In the genomic region with DNA sequence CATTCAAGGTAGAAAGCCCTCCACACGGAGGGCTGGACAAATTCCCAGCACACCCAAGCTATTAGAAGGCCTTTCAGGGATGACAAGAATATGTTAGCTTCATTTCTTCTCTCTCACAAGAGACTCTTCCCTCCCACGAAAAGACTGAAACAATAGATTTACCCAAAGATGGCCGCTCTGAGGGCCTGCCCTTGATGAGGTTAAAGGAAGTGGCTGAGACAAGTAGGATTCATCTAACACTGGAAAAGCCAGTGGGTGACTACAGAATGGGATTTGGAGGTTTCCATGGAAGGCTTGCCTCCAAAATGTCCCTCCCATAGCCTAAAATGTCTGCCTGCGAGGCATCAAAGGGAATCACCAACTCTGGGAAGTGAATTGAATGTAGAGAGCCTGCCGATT, we compare ENCODE assay signal across 18 cellular contexts.
DNase-seq lines count a peak whose midpoint lies in the region; ATAC-seq lines count a peak whose summit lies in the region.
"Had no signal": no experiment of that assay in that cellular context is flagged by ENCODE, and none has a peak within 500 bp of the region (broad histone marks: within the 10 kb centered on the region; RNA-seq: fewer than 3 reads in every experiment).

No MANE protein-coding gene starts in this region.

- no peaks in the 10 kb centered on the region for H3K36me3 Mint-ChIP-seq in activated CD4-positive, alpha-beta T cell treated with anti-CD3 and anti-CD28 coated beads, Interleukin-2, amount 10 ng/mL, durations not matched to agents 24 days and 14 days (ENCODE audit: low read depth)
- H3K36me3 Mint-ChIP-seq in T-helper 2 cell treated with Interferon-gamma antibody and Interleukin-4, amounts not matched to agents 5 μg/mL and 100 μg/mL, for 36 hours (ENCODE audit: low read depth): no peaks in the 10 kb centered on the region
- no peaks in the 10 kb centered on the region for H3K36me3 Mint-ChIP-seq in central memory CD8-positive, alpha-beta T cell (ENCODE audit: insufficient read depth)
- H3K36me3 Mint-ChIP-seq: WTC11 had no signal

- no peak for DNase-seq in activated CD4-positive, alpha-beta T cell treated with anti-CD3 and anti-CD28 coated beads, Interleukin-2, amount 10 ng/mL, durations not matched to agents 24 days and 14 days
- no peak for DNase-seq in activated CD4-positive, alpha-beta T cell treated with anti-CD3 and anti-CD28 coated beads, Interleukin-2, amount 50 U/mL, for 1 hour
- DNase-seq in T-helper 2 cell treated with Interferon-gamma antibody and Interleukin-4, amounts not matched to agents 5 μg/mL and 100 μg/mL, for 36 hours (ENCODE audit: low spot score): no peak
- no peak for DNase-seq in central memory CD8-positive, alpha-beta T cell (ENCODE audit: low spot score in 2 of 2)
- DNase-seq in cerebellum (ENCODE audit: low spot score): no peak
- DNase-seq: aorta; central memory CD4-positive, alpha-beta T cell; kidney glomerular epithelial cell; mammary epithelial cell; NCI-H1417 treated with DMSO at 0.1 percent for 48 hours; NCI-H510A treated with DMSO at 0.1 percent for 48 hours; occipital lobe; upper lobe of right lung had no signal

- intact Hi-C loops in activated CD4-positive, alpha-beta T cell treated with anti-CD3 and anti-CD28 coated beads, Interleukin-2, amount 10 ng/mL, durations not matched to agents 24 days and 14 days (cut with micrococcal nuclease): loop anchor here (5.0 kb wide), 1 partner anchor 251 kb away; no protein-coding TSS in a partner anchor

- peak overlapping the region; percentile 68 for H3K4me3 Mint-ChIP-seq in activated CD4-positive, alpha-beta T cell treated with anti-CD3 and anti-CD28 coated beads, Interleukin-2, amount 10 ng/mL, durations not matched to agents 24 days and 14 days
- peak overlapping the region; percentile 69 for H3K4me3 Mint-ChIP-seq in T-helper 2 cell treated with Interferon-gamma antibody and Interleukin-4, amounts not matched to agents 5 μg/mL and 100 μg/mL, for 36 hours
- H3K4me3 Mint-ChIP-seq in central memory CD8-positive, alpha-beta T cell: peak overlapping the region; percentile 45
- H3K4me3 Mint-ChIP-seq: WTC11 had no signal

- H3K9me3 Mint-ChIP-seq in activated CD4-positive, alpha-beta T cell treated with anti-CD3 and anti-CD28 coated beads, Interleukin-2, amount 10 ng/mL, durations not matched to agents 24 days and 14 days: no peaks in the 10 kb centered on the region
- no peaks in the 10 kb centered on the region for H3K9me3 Mint-ChIP-seq in T-helper 2 cell treated with Interferon-gamma antibody and Interleukin-4, amounts not matched to agents 5 μg/mL and 100 μg/mL, for 36 hours
- no peaks in the 10 kb centered on the region for H3K9me3 Mint-ChIP-seq in central memory CD8-positive, alpha-beta T cell
- H3K9me3 Mint-ChIP-seq: IgD-negative memory B cell had no signal

- peaks cover 3% of the 10 kb centered on the region for H3K27me3 Mint-ChIP-seq in activated CD4-positive, alpha-beta T cell treated with anti-CD3 and anti-CD28 coated beads, Interleukin-2, amount 10 ng/mL, durations not matched to agents 24 days and 14 days
- no peaks in the 10 kb centered on the region for H3K27me3 Mint-ChIP-seq in T-helper 2 cell treated with Interferon-gamma antibody and Interleukin-4, amounts not matched to agents 5 μg/mL and 100 μg/mL, for 36 hours (ENCODE audit: low read depth)
- H3K27me3 Mint-ChIP-seq in central memory CD8-positive, alpha-beta T cell: peaks cover 17% of the 10 kb centered on the region

- peaks cover 53% of the 10 kb centered on the region for H3K4me1 Mint-ChIP-seq in activated CD4-positive, alpha-beta T cell treated with anti-CD3 and anti-CD28 coated beads, Interleukin-2, amount 10 ng/mL, durations not matched to agents 24 days and 14 days
- H3K4me1 Mint-ChIP-seq in T-helper 2 cell treated with Interferon-gamma antibody and Interleukin-4, amounts not matched to agents 5 μg/mL and 100 μg/mL, for 36 hours (ENCODE audit: low read depth): peaks cover 64% of the 10 kb centered on the region
- H3K4me1 Mint-ChIP-seq in central memory CD8-positive, alpha-beta T cell: peaks cover 17% of the 10 kb centered on the region

- ATAC-seq in GM18502 (IDR thresholded peaks at IDR 0.05; ENCODE audit: poor library complexity, unreplicated experiment): peak; percentile 13
- ATAC-seq in central memory CD8-positive, alpha-beta T cell (replicated peaks; ENCODE audit: extremely low read depth, poor library complexity, severe bottlenecking): no peak
- ATAC-seq in HG03095 (IDR thresholded peaks at IDR 0.05; ENCODE audit: unreplicated experiment): no peak
- ATAC-seq in HG02678 (IDR thresholded peaks at IDR 0.05; ENCODE audit: unreplicated experiment): no peak
- ATAC-seq: upper lobe of right lung, WTC11 had no signal

- H3K27ac Mint-ChIP-seq in activated CD4-positive, alpha-beta T cell treated with anti-CD3 and anti-CD28 coated beads, Interleukin-2, amount 10 ng/mL, durations not matched to agents 24 days and 14 days: peak overlapping the region; percentile 85
- H3K27ac Mint-ChIP-seq in T-helper 2 cell treated with Interferon-gamma antibody and Interleukin-4, amounts not matched to agents 5 μg/mL and 100 μg/mL, for 36 hours: peak overlapping the region; percentile 83
- no peak overlapping the region for H3K27ac Mint-ChIP-seq in central memory CD8-positive, alpha-beta T cell (ENCODE audit: low read depth)
- H3K27ac Mint-ChIP-seq: WTC11 had no signal
